Comparison of ENCODE assay signal across 25 cellular contexts in genomic region chr17:6908807-6909206, GRCh38.
"Had no signal": no experiment of that assay in that cellular context is flagged by ENCODE, and none has a peak within 500 bp of the region (broad histone marks: within the 10 kb centered on the region; RNA-seq: fewer than 3 reads in every experiment).

No MANE protein-coding gene starts in this region.

- H3K27ac ChIP-seq: HL-60, RWPE1 had no signal

- ATAC-seq: Panc1, T-cell had no signal

- H3K36me3 ChIP-seq: MG63 had no signal

- H3K4me2 ChIP-seq: SK-N-SH had no signal

- H3K4me3 Mint-ChIP-seq: IgD-negative memory B cell, T-cell had no signal

- H3K9me3 Mint-ChIP-seq: IgD-negative memory B cell, T-cell had no signal

- H3K27me3 ChIP-seq: MG63 had no signal

- H3K4me3 ChIP-seq: MG63 had no signal

- DNase-seq: Karpas-422, KG1, MG63, NCI-H1092, NCI-H1105 treated with DMSO at 0.1 percent for 48 hours, NCI-H1417 treated with DMSO at 0.1 percent for 48 hours, NCI-H146, NCI-H1694 treated with DMSO at 0.1 percent for 48 hours, NCI-H1930, NCI-H2081 treated with DMSO at 0.1 percent for 48 hours, NCI-H2171 treated with DMSO at 0.1 percent for 48 hours, NCI-H345, NCI-H446 treated with DMSO at 0.1 percent for 48 hours, NCI-H510A treated with DMSO at 0.1 percent for 48 hours, NCI-H526, NCI-H82, SHP77, SK-N-SH, SW 1271, T-cell had no signal

- H3K27ac Mint-ChIP-seq: IgD-negative memory B cell, T-cell had no signal

- H3K9ac ChIP-seq: SK-N-SH had no signal

- H3K9me3 ChIP-seq: MG63, SK-N-SH had no signal

- FAIRE-seq: HTR-8/SVneo had no signal

- H3K9me2 ChIP-seq: SK-N-SH had no signal
